1 cellular context compared by ENCODE assay signal in the genomic region with DNA sequence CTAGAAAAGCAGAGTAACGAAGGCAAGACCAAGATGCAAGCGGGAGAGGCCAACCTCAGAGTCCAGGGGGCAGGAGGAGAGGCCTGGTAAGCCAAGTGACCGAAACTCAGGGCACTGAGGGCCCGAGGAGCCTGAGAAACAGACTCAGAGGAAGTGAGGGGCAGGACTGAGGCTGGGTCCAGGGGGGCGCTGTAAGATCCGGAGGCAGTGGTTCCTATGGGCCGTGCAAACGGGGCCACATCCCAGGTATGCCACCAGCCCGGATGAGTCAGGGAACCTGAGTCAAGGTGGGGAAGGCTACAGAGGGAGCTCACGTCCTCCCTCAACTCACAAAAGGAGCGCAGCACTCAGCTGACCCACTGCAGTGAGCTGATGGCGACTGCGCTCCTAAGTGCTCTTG.
TF ChIP-seq lines count a peak whose summit lies in the region.

No MANE protein-coding gene starts in this region.

TF ChIP-seq in GM23338, 12 proteins besides CTCF, POLR2A, EP300 and RAD21 (continued from another document):
- TF ChIP-seq, protein P1, sequence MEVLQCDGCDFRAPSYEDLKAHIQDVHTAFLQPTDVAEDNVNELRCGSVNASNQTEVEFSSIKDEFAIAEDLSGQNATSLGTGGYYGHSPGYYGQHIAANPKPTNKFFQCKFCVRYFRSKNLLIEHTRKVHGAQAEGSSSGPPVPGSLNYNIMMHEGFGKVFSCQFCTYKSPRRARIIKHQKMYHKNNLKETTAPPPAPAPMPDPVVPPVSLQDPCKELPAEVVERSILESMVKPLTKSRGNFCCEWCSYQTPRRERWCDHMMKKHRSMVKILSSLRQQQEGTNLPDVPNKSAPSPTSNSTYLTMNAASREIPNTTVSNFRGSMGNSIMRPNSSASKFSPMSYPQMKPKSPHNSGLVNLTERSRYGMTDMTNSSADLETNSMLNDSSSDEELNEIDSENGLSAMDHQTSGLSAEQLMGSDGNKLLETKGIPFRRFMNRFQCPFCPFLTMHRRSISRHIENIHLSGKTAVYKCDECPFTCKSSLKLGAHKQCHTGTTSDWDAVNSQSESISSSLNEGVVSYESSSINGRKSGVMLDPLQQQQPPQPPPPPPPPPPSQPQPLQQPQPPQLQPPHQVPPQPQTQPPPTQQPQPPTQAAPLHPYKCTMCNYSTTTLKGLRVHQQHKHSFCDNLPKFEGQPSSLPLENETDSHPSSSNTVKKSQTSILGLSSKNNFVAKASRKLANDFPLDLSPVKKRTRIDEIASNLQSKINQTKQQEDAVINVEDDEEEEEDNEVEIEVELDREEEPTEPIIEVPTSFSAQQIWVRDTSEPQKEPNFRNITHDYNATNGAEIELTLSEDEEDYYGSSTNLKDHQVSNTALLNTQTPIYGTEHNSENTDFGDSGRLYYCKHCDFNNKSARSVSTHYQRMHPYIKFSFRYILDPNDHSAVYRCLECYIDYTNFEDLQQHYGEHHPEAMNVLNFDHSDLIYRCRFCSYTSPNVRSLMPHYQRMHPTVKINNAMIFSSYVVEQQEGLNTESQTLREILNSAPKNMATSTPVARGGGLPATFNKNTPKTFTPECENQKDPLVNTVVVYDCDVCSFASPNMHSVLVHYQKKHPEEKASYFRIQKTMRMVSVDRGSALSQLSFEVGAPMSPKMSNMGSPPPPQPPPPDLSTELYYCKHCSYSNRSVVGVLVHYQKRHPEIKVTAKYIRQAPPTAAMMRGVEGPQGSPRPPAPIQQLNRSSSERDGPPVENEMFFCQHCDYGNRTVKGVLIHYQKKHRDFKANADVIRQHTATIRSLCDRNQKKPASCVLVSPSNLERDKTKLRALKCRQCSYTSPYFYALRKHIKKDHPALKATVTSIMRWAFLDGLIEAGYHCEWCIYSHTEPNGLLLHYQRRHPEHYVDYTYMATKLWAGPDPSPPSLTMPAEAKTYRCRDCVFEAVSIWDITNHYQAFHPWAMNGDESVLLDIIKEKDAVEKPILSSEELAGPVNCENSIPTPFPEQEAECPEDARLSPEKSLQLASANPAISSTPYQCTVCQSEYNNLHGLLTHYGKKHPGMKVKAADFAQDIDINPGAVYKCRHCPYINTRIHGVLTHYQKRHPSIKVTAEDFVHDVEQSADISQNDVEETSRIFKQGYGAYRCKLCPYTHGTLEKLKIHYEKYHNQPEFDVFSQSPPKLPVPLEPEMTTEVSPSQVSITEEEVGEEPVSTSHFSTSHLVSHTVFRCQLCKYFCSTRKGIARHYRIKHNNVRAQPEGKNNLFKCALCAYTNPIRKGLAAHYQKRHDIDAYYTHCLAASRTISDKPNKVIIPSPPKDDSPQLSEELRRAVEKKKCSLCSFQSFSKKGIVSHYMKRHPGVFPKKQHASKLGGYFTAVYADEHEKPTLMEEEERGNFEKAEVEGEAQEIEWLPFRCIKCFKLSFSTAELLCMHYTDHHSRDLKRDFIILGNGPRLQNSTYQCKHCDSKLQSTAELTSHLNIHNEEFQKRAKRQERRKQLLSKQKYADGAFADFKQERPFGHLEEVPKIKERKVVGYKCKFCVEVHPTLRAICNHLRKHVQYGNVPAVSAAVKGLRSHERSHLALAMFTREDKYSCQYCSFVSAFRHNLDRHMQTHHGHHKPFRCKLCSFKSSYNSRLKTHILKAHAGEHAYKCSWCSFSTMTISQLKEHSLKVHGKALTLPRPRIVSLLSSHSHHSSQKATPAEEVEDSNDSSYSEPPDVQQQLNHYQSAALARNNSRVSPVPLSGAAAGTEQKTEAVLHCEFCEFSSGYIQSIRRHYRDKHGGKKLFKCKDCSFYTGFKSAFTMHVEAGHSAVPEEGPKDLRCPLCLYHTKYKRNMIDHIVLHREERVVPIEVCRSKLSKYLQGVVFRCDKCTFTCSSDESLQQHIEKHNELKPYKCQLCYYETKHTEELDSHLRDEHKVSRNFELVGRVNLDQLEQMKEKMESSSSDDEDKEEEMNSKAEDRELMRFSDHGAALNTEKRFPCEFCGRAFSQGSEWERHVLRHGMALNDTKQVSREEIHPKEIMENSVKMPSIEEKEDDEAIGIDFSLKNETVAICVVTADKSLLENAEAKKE (CRISPR knock-in tag; IDR thresholded peaks at IDR 0.05), result no peak
TF ChIP-seq in GM23338: peak in this region for 0.
